In genomic region chr6:36120539-36120938, GRCh38 we compare ENCODE assay signal across 8 cellular contexts. TPM values are rescaled to one million over a fixed set of nuclear protein-coding genes. Genes with fewer than 3 reads are reported as not detected.
A peak's percentile ranks its signal among the peaks of the same experiment; 100 is the strongest.
DNase-seq lines count a peak whose midpoint lies in the region; ATAC-seq and TF ChIP-seq lines count a peak whose summit lies in the region.

No MANE protein-coding gene starts in this region.

- H3K4me1 ChIP-seq in left ventricle myocardium inferior: peaks cover 19% of the 10 kb centered on the region
- peaks cover 0 to 29% of the 10 kb centered on the region in 2 donors for H3K4me1 ChIP-seq in right atrium auricular region
- peaks cover 0 to 3% of the 10 kb centered on the region in 2 donors for H3K4me1 ChIP-seq in neuronal stem cell (ENCODE audit: control insufficient read depth in 2 of 2, insufficient read depth in 1 of 2, low read depth in 1 of 2, low read length in 2 of 2)

- intact Hi-C loops in left ventricle myocardium inferior (cut with micrococcal nuclease): no loop called here
- intact Hi-C loops in activated CD8-positive, alpha-beta T cell treated with anti-CD3 and anti-CD28 coated beads for 36 hours (cut with micrococcal nuclease): loop anchor here (5.0 to 10.0 kb wide), 2 partner anchors 77 to 244 kb away; partner anchors contain the start of gene BRPF3

- no peak overlapping the region for H2BK12ac ChIP-seq in neuronal stem cell (ENCODE audit: low read length)

- no peaks in the 10 kb centered on the region for H3K79me1 ChIP-seq in neuronal stem cell (ENCODE audit: low read depth, low read length)

- H3K36me3 ChIP-seq in left ventricle myocardium inferior (no peaks in the 10 kb centered on the region), right atrium auricular region (peaks cover 8% of the 10 kb centered on the region), neuronal stem cell (replicated peaks in 1 of 2; ENCODE audit: control insufficient read depth in 2 of 2, insufficient read depth in 2 of 2, low read length in 2 of 2) (peaks cover 0 to 2% of the 10 kb centered on the region in 2 donors)

- H3K27me3 Mint-ChIP-seq in activated CD8-positive, alpha-beta T cell treated with anti-CD3 and anti-CD28 coated beads for 36 hours: no peaks in the 10 kb centered on the region
- H3K27me3 Mint-ChIP-seq in stimulated activated naive CD8-positive, alpha-beta T cell treated with anti-CD3 and anti-CD28 coated beads, Interleukin-15, amount 100 ng/mL, for 72 hours: no peaks in the 10 kb centered on the region

- H2BK5ac ChIP-seq in neuronal stem cell (ENCODE audit: low read length): no peak overlapping the region

- H3K27ac ChIP-seq in left ventricle myocardium inferior (replicated peaks): no peak overlapping the region
- no peak overlapping the region for H3K27ac ChIP-seq in right atrium auricular region
- H3K27ac ChIP-seq in neuronal stem cell (replicated peaks; ENCODE audit: low read length): no peak overlapping the region

- peaks cover 83% of the 10 kb centered on the region for H3K4me1 Mint-ChIP-seq in activated CD8-positive, alpha-beta T cell treated with anti-CD3 and anti-CD28 coated beads for 36 hours (ENCODE audit: low read depth)
- H3K4me1 Mint-ChIP-seq in stimulated activated naive CD8-positive, alpha-beta T cell treated with anti-CD3 and anti-CD28 coated beads, Interleukin-15, amount 100 ng/mL, for 72 hours: peaks cover 89% of the 10 kb centered on the region

- peak overlapping the region; percentile 11 for H3K4me3 ChIP-seq in left ventricle myocardium inferior
- H3K4me3 ChIP-seq in right atrium auricular region: no peak overlapping the region
- no peak overlapping the region for H3K4me3 ChIP-seq in neuronal stem cell (ENCODE audit: low read length in 2 of 2)

- POLR2A ChIA-PET in activated CD8-positive, alpha-beta T cell treated with anti-CD3 and anti-CD28 coated beads for 36 hours (lab: Charles Lee): interaction anchor here (1.0 to 4.3 kb wide), 4 partner anchors 11 to 474 kb away, joined by 3 to 42 read pairs (median 13); partner anchors contain the start of genes BRPF3, MAPK13, MAPK14 and SRSF3

- no peak overlapping the region for H3K9ac ChIP-seq in neuronal stem cell (ENCODE audit: low read depth, low read length, poor library complexity)

- H3K4ac ChIP-seq in neuronal stem cell (ENCODE audit: low read length): no peak overlapping the region

- no peak overlapping the region for H2AFZ ChIP-seq in neuronal stem cell (ENCODE audit: low read length)

- peaks cover 3% of the 10 kb centered on the region for H3K27me3 ChIP-seq in left ventricle myocardium inferior (ENCODE audit: low read depth)
- H3K27me3 ChIP-seq in right atrium auricular region: no peaks in the 10 kb centered on the region
- H3K27me3 ChIP-seq in neuronal stem cell (ENCODE audit: control insufficient read depth in 3 of 3, insufficient read depth in 3 of 3, low read depth in 1 of 3, low read length in 3 of 3): no peaks in the 10 kb centered on the region

- DNase-seq in left ventricle myocardium inferior: no peak
- no peak for DNase-seq in right atrium auricular region (ENCODE audit: low spot score)
- DNase-seq in activated CD8-positive, alpha-beta T cell treated with anti-CD3 and anti-CD28 coated beads for 36 hours: peak; percentile 89
- peak; percentile 4 for DNase-seq in kidney tubule cell (ENCODE audit: low spot score)
- DNase-seq in stimulated activated naive CD8-positive, alpha-beta T cell treated with anti-CD3 and anti-CD28 coated beads, Interleukin-15, amount 100 ng/mL, for 72 hours: peak; percentile 46 to 64
- DNase-seq in amniotic stem cell (lab: John Stamatoyannopoulos, UW): no peak
- no peak for DNase-seq in neuronal stem cell (ENCODE audit: low spot score)
- no peak for DNase-seq in HuH-7 (ENCODE audit: low spot score)

- H2BK15ac ChIP-seq in neuronal stem cell (ENCODE audit: low read length): no peak overlapping the region

- H3K36me3 Mint-ChIP-seq in activated CD8-positive, alpha-beta T cell treated with anti-CD3 and anti-CD28 coated beads for 36 hours (ENCODE audit: low read depth): peaks cover 20% of the 10 kb centered on the region

- ATAC-seq in activated CD8-positive, alpha-beta T cell treated with anti-CD3 and anti-CD28 coated beads for 36 hours: peak; percentile 52
- ATAC-seq in stimulated activated naive CD8-positive, alpha-beta T cell treated with anti-CD3 and anti-CD28 coated beads, Interleukin-15, amount 100 ng/mL, for 72 hours: peak; percentile 56

- WGBS in neuronal stem cell (ENCODE audit: extremely low coverage in 2 of 2, insufficient read length in 2 of 2, insufficient replicate concordance in 1 of 2), 2 donors: no CpG with 5 or more reads among the region's 10 CpGs

- H2AK5ac ChIP-seq in neuronal stem cell (ENCODE audit: low read depth, low read length): no peak overlapping the region

- peak overlapping the region; percentile 97 for H3K27ac Mint-ChIP-seq in activated CD8-positive, alpha-beta T cell treated with anti-CD3 and anti-CD28 coated beads for 36 hours
- peak overlapping the region; percentile 77 to 90 for H3K27ac Mint-ChIP-seq in stimulated activated naive CD8-positive, alpha-beta T cell treated with anti-CD3 and anti-CD28 coated beads, Interleukin-15, amount 100 ng/mL, for 72 hours

- H3K9me3 Mint-ChIP-seq in activated CD8-positive, alpha-beta T cell treated with anti-CD3 and anti-CD28 coated beads for 36 hours: no peaks in the 10 kb centered on the region
- H3K9me3 Mint-ChIP-seq in stimulated activated naive CD8-positive, alpha-beta T cell treated with anti-CD3 and anti-CD28 coated beads, Interleukin-15, amount 100 ng/mL, for 72 hours: no peaks in the 10 kb centered on the region

- no peak overlapping the region for H4K91ac ChIP-seq in neuronal stem cell (ENCODE audit: low read depth, low read length, poor library complexity)

- no peak overlapping the region for H3K4me2 ChIP-seq in neuronal stem cell (ENCODE audit: insufficient read depth, low read length, poor library complexity, severe bottlenecking)

- H2BK120ac ChIP-seq in neuronal stem cell (ENCODE audit: low read depth, low read length): no peak overlapping the region

- CTCF ChIA-PET in activated CD8-positive, alpha-beta T cell treated with anti-CD3 and anti-CD28 coated beads for 36 hours (lab: Charles Lee): interaction anchor here (1.3 to 4.3 kb wide), 13 partner anchors 9 to 240 kb away, joined by 3 to 37 read pairs (median 7); partner anchors contain the start of genes MAPK13 and MAPK14

- peak overlapping the region; percentile 64 for H3K4me3 Mint-ChIP-seq in activated CD8-positive, alpha-beta T cell treated with anti-CD3 and anti-CD28 coated beads for 36 hours
- H3K4me3 Mint-ChIP-seq in stimulated activated naive CD8-positive, alpha-beta T cell treated with anti-CD3 and anti-CD28 coated beads, Interleukin-15, amount 100 ng/mL, for 72 hours: peak overlapping the region; percentile 89 to 93

- H3K23ac ChIP-seq in neuronal stem cell (ENCODE audit: low read depth, low read length, poor library complexity): no peak overlapping the region

- H3K18ac ChIP-seq in neuronal stem cell (ENCODE audit: low read length): no peak overlapping the region

- H4K8ac ChIP-seq in neuronal stem cell (ENCODE audit: low read depth, low read length): no peak overlapping the region

- no peak overlapping the region for H3K14ac ChIP-seq in neuronal stem cell (ENCODE audit: low read length)

- no peaks in the 10 kb centered on the region for H3K9me3 ChIP-seq in left ventricle myocardium inferior (replicated peaks)
- no peaks in the 10 kb centered on the region for H3K9me3 ChIP-seq in right atrium auricular region
- H3K9me3 ChIP-seq in neuronal stem cell (replicated peaks in 1 of 2; ENCODE audit: control insufficient read depth in 2 of 2, insufficient read depth in 1 of 2, low read depth in 1 of 2, low read length in 2 of 2): no peaks in the 10 kb centered on the region

- no peak for TF ChIP-seq CTCF in left ventricle myocardium inferior (IDR thresholded peaks at IDR 0.05; ENCODE audit: borderline replicate concordance)
- TF ChIP-seq CTCF in right atrium auricular region (IDR thresholded peaks at IDR 0.05): no peak
- TF ChIP-seq CTCF in activated CD8-positive, alpha-beta T cell treated with anti-CD3 and anti-CD28 coated beads for 36 hours (IDR thresholded peaks at IDR 0.05): no peak

RNA-seq across cellular contexts. Expression of gene MAPK13, which starts 9.8 kb away (rescaled TPM):
- 0.33 TPM for total RNA-seq in left ventricle myocardium inferior
- 1 to 10 TPM; 1.4 to 7.2 TPM for total RNA-seq in right atrium auricular region
- total RNA-seq in activated CD8-positive, alpha-beta T cell treated with anti-CD3 and anti-CD28 coated beads for 36 hours: 10 to 100 TPM; 60.4 to 60.9 TPM
- 0.54 TPM for polyA plus RNA-seq in neuronal stem cell (2013, experiment 1 of 2)
- polyA plus RNA-seq in neuronal stem cell (2013, experiment 2 of 2): 0.40 TPM

Comparison
In these comparisons a context has a peak if more than half of its experiments do, and no peak if none do; other contexts are left out.
1. DNase-seq: peak in activated CD8-positive, alpha-beta T cell treated with anti-CD3 and anti-CD28 coated beads for 36 hours (single experiment), kidney tubule cell (single experiment) and stimulated activated naive CD8-positive, alpha-beta T cell treated with anti-CD3 and anti-CD28 coated beads, Interleukin-15, amount 100 ng/mL, for 72 hours (2 of 2); none in left ventricle myocardium inferior (single experiment), right atrium auricular region (single experiment), amniotic stem cell (single experiment), neuronal stem cell (single experiment) and HuH-7 (single experiment).
2. RNA of gene MAPK13, which starts 9.8 kb away (total RNA-seq): 60.4 to 60.9 TPM in activated CD8-positive, alpha-beta T cell treated with anti-CD3 and anti-CD28 coated beads for 36 hours; 1.4 to 7.2 TPM in right atrium auricular region and 0.33 TPM in left ventricle myocardium inferior (single experiment); every median in the first group is over 4 times any median in the second.